In the genomic region with DNA sequence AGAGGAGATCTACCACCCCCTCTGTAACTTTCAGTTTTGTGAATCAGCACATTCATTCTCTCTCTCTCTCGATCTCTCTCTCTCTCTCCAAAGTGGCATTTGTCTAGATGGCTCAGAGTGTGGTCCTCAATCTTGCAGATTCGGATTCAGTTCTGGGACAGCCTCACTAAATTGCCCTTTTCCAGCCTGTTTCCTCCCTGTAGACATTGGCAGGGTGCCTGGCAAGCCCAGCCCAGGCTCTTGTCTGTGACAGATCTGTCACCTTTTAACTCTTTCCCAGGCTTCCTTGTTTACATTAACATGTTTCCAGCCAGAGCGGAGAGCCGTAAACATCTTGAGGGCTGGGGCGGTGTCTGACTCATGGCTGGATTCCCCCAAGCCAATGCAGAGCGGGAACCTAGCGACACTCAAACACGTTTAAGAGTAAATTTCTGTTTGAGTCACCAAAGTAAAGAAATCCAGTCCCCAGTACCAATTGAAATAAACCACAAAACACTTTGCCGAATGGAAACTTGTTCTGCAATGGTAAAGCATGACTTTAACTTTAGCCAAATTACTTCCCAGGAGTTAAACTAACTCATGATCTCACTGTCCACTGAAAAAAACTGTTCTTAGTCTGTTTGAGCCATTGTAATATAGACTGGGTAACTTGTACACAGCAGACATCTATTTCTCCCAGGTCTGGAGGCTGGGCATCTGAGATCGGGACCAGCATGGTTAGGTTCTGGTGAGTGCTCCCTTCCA, we compare ENCODE assay signal across 1 cellular context.
A peak's percentile ranks its signal among the peaks of the same experiment; 100 is the strongest.
TF ChIP-seq lines count a peak whose summit lies in the region.

No MANE protein-coding gene starts in this region.

TF ChIP-seq in HEK293, 187 proteins besides CTCF, POLR2A, EP300 and RAD21 (continued from another document):
- TF ChIP-seq SCRT2 (tag by site-specific recombination; IDR thresholded peaks at IDR 0.05) (0 out of 2 replicates have a peak, but pooled peaks have one; percentile 19), WT1 (tag by site-specific recombination; IDR thresholded peaks at IDR 0.05) (peak; percentile 66), YY2 (tag by site-specific recombination; IDR thresholded peaks at IDR 0.05) (no peak), ZNF16 (tag by site-specific recombination; IDR thresholded peaks at IDR 0.05; ENCODE audit: low read depth) (no peak), OSR2 (tag by site-specific recombination; IDR thresholded peaks at IDR 0.05) (peak; percentile 83), ZNF133 (tag by site-specific recombination; IDR thresholded peaks at IDR 0.05) (no peak), ZNF558 (tag by site-specific recombination; IDR thresholded peaks at IDR 0.05) (peak; percentile 51; the same call in 1 of the 2 replicates), ZBTB8A (tag by site-specific recombination; IDR thresholded peaks at IDR 0.05) (peak; percentile 93), ZNF366 (tag by site-specific recombination; conservative IDR thresholded peaks at IDR 0.05) (peak; percentile 85), ZNF48 (tag by site-specific recombination; IDR thresholded peaks at IDR 0.05) (no peak), MYNN (tag by site-specific recombination; IDR thresholded peaks at IDR 0.05; ENCODE audit: borderline replicate concordance) (no peak), ZNF777 (tag by site-specific recombination; IDR thresholded peaks at IDR 0.05; ENCODE audit: borderline replicate concordance) (no peak), ZNF138 (tag by site-specific recombination; IDR thresholded peaks at IDR 0.05; ENCODE audit: borderline replicate concordance) (no peak), ZNF600 (tag by site-specific recombination; IDR thresholded peaks at IDR 0.05) (peak; percentile 74; the same call in 1 of the 2 replicates), ZNF266 (tag by site-specific recombination; IDR thresholded peaks at IDR 0.05; ENCODE audit: low read depth) (no peak), ZNF175 (tag by site-specific recombination; IDR thresholded peaks at IDR 0.05) (no peak), ZFP3 (tag by site-specific recombination; IDR thresholded peaks at IDR 0.05; ENCODE audit: low read depth) (no peak), ZNF248 (tag by site-specific recombination; IDR thresholded peaks at IDR 0.05) (no peak), SP3 (tag by site-specific recombination; IDR thresholded peaks at IDR 0.05) (0 out of 2 replicates have a peak, but pooled peaks have one; percentile 27), ZNF112 (tag by site-specific recombination; IDR thresholded peaks at IDR 0.05) (no peak), EGR2 (tag by site-specific recombination; IDR thresholded peaks at IDR 0.05; ENCODE audit: low read depth) (no peak), ZNF132 (tag by site-specific recombination; IDR thresholded peaks at IDR 0.05; ENCODE audit: borderline replicate concordance) (no peak), ZNF585B (tag by site-specific recombination; IDR thresholded peaks at IDR 0.05) (no peak), ZNF184 (tag by site-specific recombination; IDR thresholded peaks at IDR 0.05) (peak; percentile 86), ZFP37 (tag by site-specific recombination; IDR thresholded peaks at IDR 0.05) (no peak), ZNF776 (tag by site-specific recombination; IDR thresholded peaks at IDR 0.05; ENCODE audit: borderline replicate concordance) (no peak), ZNF561 (tag by site-specific recombination; IDR thresholded peaks at IDR 0.05; ENCODE audit: borderline replicate concordance) (peak; percentile 68; the same call in 1 of the 2 replicates), ZNF596 (tag by site-specific recombination; IDR thresholded peaks at IDR 0.05) (0 out of 2 replicates have a peak, but pooled peaks have one; percentile 34), KLF1 (tag by site-specific recombination; IDR thresholded peaks at IDR 0.05) (peak; percentile 84), ZNF670 (tag by site-specific recombination; IDR thresholded peaks at IDR 0.05; ENCODE audit: low read depth) (no peak), ZNF416 (tag by site-specific recombination; IDR thresholded peaks at IDR 0.05) (no peak), ZNF169 (tag by site-specific recombination; IDR thresholded peaks at IDR 0.05) (no peak), MZF1 (tag by site-specific recombination; IDR thresholded peaks at IDR 0.05; ENCODE audit: borderline replicate concordance) (peak; percentile 49; the same call in 1 of the 2 replicates)
- TF ChIP-seq, protein P1, sequence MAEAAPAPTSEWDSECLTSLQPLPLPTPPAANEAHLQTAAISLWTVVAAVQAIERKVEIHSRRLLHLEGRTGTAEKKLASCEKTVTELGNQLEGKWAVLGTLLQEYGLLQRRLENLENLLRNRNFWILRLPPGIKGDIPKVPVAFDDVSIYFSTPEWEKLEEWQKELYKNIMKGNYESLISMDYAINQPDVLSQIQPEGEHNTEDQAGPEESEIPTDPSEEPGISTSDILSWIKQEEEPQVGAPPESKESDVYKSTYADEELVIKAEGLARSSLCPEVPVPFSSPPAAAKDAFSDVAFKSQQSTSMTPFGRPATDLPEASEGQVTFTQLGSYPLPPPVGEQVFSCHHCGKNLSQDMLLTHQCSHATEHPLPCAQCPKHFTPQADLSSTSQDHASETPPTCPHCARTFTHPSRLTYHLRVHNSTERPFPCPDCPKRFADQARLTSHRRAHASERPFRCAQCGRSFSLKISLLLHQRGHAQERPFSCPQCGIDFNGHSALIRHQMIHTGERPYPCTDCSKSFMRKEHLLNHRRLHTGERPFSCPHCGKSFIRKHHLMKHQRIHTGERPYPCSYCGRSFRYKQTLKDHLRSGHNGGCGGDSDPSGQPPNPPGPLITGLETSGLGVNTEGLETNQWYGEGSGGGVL (tag by site-specific recombination; IDR thresholded peaks at IDR 0.05): peak; percentile 71
- TF ChIP-seq, protein P2, sequence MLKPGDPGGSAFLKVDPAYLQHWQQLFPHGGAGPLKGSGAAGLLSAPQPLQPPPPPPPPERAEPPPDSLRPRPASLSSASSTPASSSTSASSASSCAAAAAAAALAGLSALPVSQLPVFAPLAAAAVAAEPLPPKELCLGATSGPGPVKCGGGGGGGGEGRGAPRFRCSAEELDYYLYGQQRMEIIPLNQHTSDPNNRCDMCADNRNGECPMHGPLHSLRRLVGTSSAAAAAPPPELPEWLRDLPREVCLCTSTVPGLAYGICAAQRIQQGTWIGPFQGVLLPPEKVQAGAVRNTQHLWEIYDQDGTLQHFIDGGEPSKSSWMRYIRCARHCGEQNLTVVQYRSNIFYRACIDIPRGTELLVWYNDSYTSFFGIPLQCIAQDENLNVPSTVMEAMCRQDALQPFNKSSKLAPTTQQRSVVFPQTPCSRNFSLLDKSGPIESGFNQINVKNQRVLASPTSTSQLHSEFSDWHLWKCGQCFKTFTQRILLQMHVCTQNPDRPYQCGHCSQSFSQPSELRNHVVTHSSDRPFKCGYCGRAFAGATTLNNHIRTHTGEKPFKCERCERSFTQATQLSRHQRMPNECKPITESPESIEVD (tag by site-specific recombination; IDR thresholded peaks at IDR 0.05): peak; percentile 98
- TF ChIP-seq, protein P3, sequence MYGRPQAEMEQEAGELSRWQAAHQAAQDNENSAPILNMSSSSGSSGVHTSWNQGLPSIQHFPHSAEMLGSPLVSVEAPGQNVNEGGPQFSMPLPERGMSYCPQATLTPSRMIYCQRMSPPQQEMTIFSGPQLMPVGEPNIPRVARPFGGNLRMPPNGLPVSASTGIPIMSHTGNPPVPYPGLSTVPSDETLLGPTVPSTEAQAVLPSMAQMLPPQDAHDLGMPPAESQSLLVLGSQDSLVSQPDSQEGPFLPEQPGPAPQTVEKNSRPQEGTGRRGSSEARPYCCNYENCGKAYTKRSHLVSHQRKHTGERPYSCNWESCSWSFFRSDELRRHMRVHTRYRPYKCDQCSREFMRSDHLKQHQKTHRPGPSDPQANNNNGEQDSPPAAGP (tag by site-specific recombination; IDR thresholded peaks at IDR 0.05): peak; percentile 83
- TF ChIP-seq, protein P4, sequence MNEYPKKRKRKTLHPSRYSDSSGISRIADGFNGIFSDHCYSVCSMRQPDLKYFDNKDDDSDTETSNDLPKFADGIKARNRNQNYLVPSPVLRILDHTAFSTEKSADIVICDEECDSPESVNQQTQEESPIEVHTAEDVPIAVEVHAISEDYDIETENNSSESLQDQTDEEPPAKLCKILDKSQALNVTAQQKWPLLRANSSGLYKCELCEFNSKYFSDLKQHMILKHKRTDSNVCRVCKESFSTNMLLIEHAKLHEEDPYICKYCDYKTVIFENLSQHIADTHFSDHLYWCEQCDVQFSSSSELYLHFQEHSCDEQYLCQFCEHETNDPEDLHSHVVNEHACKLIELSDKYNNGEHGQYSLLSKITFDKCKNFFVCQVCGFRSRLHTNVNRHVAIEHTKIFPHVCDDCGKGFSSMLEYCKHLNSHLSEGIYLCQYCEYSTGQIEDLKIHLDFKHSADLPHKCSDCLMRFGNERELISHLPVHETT (tag by site-specific recombination; IDR thresholded peaks at IDR 0.05): no peak
- TF ChIP-seq, protein P5, sequence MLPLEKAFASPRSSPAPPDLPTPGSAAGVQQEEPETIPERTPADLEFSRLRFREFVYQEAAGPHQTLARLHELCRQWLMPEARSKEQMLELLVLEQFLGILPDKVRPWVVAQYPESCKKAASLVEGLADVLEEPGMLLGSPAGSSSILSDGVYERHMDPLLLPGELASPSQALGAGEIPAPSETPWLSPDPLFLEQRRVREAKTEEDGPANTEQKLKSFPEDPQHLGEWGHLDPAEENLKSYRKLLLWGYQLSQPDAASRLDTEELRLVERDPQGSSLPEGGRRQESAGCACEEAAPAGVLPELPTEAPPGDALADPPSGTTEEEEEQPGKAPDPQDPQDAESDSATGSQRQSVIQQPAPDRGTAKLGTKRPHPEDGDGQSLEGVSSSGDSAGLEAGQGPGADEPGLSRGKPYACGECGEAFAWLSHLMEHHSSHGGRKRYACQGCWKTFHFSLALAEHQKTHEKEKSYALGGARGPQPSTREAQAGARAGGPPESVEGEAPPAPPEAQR (tag by site-specific recombination; IDR thresholded peaks at IDR 0.05): no peak
- TF ChIP-seq, protein P6, sequence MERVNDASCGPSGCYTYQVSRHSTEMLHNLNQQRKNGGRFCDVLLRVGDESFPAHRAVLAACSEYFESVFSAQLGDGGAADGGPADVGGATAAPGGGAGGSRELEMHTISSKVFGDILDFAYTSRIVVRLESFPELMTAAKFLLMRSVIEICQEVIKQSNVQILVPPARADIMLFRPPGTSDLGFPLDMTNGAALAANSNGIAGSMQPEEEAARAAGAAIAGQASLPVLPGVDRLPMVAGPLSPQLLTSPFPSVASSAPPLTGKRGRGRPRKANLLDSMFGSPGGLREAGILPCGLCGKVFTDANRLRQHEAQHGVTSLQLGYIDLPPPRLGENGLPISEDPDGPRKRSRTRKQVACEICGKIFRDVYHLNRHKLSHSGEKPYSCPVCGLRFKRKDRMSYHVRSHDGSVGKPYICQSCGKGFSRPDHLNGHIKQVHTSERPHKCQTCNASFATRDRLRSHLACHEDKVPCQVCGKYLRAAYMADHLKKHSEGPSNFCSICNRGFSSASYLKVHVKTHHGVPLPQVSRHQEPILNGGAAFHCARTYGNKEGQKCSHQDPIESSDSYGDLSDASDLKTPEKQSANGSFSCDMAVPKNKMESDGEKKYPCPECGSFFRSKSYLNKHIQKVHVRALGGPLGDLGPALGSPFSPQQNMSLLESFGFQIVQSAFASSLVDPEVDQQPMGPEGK (tag by site-specific recombination; IDR thresholded peaks at IDR 0.05): peak; percentile 46
- TF ChIP-seq, protein P7, sequence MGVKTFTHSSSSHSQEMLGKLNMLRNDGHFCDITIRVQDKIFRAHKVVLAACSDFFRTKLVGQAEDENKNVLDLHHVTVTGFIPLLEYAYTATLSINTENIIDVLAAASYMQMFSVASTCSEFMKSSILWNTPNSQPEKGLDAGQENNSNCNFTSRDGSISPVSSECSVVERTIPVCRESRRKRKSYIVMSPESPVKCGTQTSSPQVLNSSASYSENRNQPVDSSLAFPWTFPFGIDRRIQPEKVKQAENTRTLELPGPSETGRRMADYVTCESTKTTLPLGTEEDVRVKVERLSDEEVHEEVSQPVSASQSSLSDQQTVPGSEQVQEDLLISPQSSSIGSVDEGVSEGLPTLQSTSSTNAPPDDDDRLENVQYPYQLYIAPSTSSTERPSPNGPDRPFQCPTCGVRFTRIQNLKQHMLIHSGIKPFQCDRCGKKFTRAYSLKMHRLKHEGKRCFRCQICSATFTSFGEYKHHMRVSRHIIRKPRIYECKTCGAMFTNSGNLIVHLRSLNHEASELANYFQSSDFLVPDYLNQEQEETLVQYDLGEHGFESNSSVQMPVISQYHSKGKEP (tag by site-specific recombination; IDR thresholded peaks at IDR 0.05): peak; percentile 33; the same call in 1 of the 2 replicates
